ENCODE assay signal across 13 cellular contexts in the genomic region with DNA sequence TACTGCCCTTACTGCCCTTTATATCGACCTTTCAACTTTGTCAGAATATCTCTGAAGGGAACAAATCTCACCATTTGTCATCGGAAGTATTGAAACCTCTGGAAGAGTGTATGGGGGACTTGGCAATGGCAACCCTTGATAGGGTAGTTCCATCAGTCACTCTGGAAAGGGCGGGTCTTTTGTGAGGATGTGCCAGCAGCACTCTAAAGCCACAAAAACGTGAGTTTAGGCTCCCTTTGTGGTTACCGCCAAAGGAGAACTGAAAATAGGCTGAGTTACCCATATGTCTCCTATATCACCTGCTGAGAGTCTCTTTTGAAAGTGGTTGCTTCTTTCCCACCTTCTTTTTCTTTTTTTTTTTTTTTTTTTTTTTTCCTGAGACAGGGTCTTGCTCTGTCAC.
DNase-seq lines count a peak whose midpoint lies in the region; ATAC-seq lines count a peak whose summit lies in the region.
"Had no signal": no experiment of that assay in that cellular context is flagged by ENCODE, and none has a peak within 500 bp of the region (broad histone marks: within the 10 kb centered on the region; RNA-seq: fewer than 3 reads in every experiment).

No MANE protein-coding gene starts in this region.

- H3K27me3 Mint-ChIP-seq in activated T-helper 2 cell treated with anti-CD3 and anti-CD28 coated beads, Interferon-gamma antibody, Interleukin-2, Interleukin-4, amounts not matched to agents 10 μg/mL and 5 μg/mL and 100 μg/mL, durations not matched to agents 14 hours and 24 hours and 36 hours (ENCODE audit: low read depth) = peaks cover 10% of the 10 kb centered on the region

- no peaks in the 10 kb centered on the region for H3K36me3 Mint-ChIP-seq in activated T-helper 2 cell treated with anti-CD3 and anti-CD28 coated beads, Interferon-gamma antibody, Interleukin-2, Interleukin-4, amounts not matched to agents 10 μg/mL and 5 μg/mL and 100 μg/mL, durations not matched to agents 14 hours and 24 hours and 36 hours (ENCODE audit: low read depth)

- H3K4me3 Mint-ChIP-seq in activated T-helper 2 cell treated with anti-CD3 and anti-CD28 coated beads, Interferon-gamma antibody, Interleukin-2, Interleukin-4, amounts not matched to agents 10 μg/mL and 5 μg/mL and 100 μg/mL, durations not matched to agents 14 hours and 24 hours and 36 hours (ENCODE audit: low read depth) = no peak overlapping the region

- DNase-seq in NOMO-1 treated with DMSO at 0.1 percent for 48 hours (lab: John Stamatoyannopoulos, UW; ENCODE audit: unreplicated experiment) = peak; percentile 69
- DNase-seq in activated CD4-positive, CD25-positive, alpha-beta regulatory T cell treated with anti-CD3 and anti-CD28 coated beads, Interleukin-2, amount 50 U/mL, for 72 hours = no peak
- no peak for DNase-seq in iPS-NIHi11 (ENCODE audit: low spot score)
- no peak for DNase-seq in activated T-helper 2 cell treated with anti-CD3 and anti-CD28 coated beads, Interferon-gamma antibody, Interleukin-2, Interleukin-4, amounts not matched to agents 10 μg/mL and 5 μg/mL and 100 μg/mL, durations not matched to agents 14 hours and 24 hours and 36 hours (ENCODE audit: low spot score)
- DNase-seq in KG1 (lab: John Stamatoyannopoulos, UW) = no peak
- DNase-seq: activated T-cell treated with anti-CD3 and anti-CD28 coated beads, Interleukin-2, amount 50 U/mL, for 1 hour; aorta; SIG-M5 had no signal

- H3K27ac Mint-ChIP-seq in activated T-helper 2 cell treated with anti-CD3 and anti-CD28 coated beads, Interferon-gamma antibody, Interleukin-2, Interleukin-4, amounts not matched to agents 10 μg/mL and 5 μg/mL and 100 μg/mL, durations not matched to agents 14 hours and 24 hours and 36 hours = no peak overlapping the region

- no peaks in the 10 kb centered on the region for H3K9me3 Mint-ChIP-seq in activated T-helper 2 cell treated with anti-CD3 and anti-CD28 coated beads, Interferon-gamma antibody, Interleukin-2, Interleukin-4, amounts not matched to agents 10 μg/mL and 5 μg/mL and 100 μg/mL, durations not matched to agents 14 hours and 24 hours and 36 hours

- intact Hi-C loops in activated T-helper 2 cell treated with anti-CD3 and anti-CD28 coated beads, Interferon-gamma antibody, Interleukin-2, Interleukin-4, amounts not matched to agents 10 μg/mL and 5 μg/mL and 100 μg/mL, durations not matched to agents 14 hours and 24 hours and 36 hours (cut with micrococcal nuclease) = loop anchor here (10.0 kb wide), 1 partner anchor 377 kb away; no protein-coding TSS in a partner anchor

- H3K4me1 Mint-ChIP-seq in activated T-helper 2 cell treated with anti-CD3 and anti-CD28 coated beads, Interferon-gamma antibody, Interleukin-2, Interleukin-4, amounts not matched to agents 10 μg/mL and 5 μg/mL and 100 μg/mL, durations not matched to agents 14 hours and 24 hours and 36 hours (ENCODE audit: low read depth) = no peaks in the 10 kb centered on the region

- ATAC-seq in GM18858 (IDR thresholded peaks at IDR 0.05; ENCODE audit: unreplicated experiment) = peak; percentile 84
- peak; percentile 95 for ATAC-seq in GM21447 (IDR thresholded peaks at IDR 0.05; ENCODE audit: unreplicated experiment)
- ATAC-seq in HG03066 (IDR thresholded peaks at IDR 0.05; ENCODE audit: low read depth, unreplicated experiment) = peak; percentile 80
- ATAC-seq: HCT116, left lobe of liver had no signal
